Comparison of ENCODE assay signal across 15 cellular contexts in genomic region chr2:127134833-127135830, GRCh38. TPM values are rescaled to one million over a fixed set of nuclear protein-coding genes. Genes with fewer than 3 reads are reported as not detected.
DNase-seq lines count a peak whose midpoint lies in the region; ATAC-seq, FAIRE-seq and TF ChIP-seq lines count a peak whose summit lies in the region.
"Had no signal": no experiment of that assay in that cellular context is flagged by ENCODE, and none has a peak within 500 bp of the region (broad histone marks: within the 10 kb centered on the region; RNA-seq: fewer than 3 reads in every experiment).

No MANE protein-coding gene starts in this region.

- no peak overlapping the region for H2BK12ac ChIP-seq in neuronal stem cell (ENCODE audit: low read length)

- DNase-seq in neuronal stem cell (ENCODE audit: low spot score) (no peak), NCI-H2107 (lab: John Stamatoyannopoulos, UW) (no peak), GM12892 (ENCODE audit: insufficient read length) (no peak), DMS 273 treated with DMSO at 0.1 percent for 48 hours (lab: John Stamatoyannopoulos, UW) (no peak), middle frontal gyrus (ENCODE audit: extremely low spot score, low spot score) (no peak)
- DNase-seq: activated CD4-positive, alpha-beta T cell treated with anti-CD3 and anti-CD28 coated beads for 36 hours; activated effector memory CD4-positive, alpha-beta T cell treated with Interleukin-2 at 50 U/mL for 16 hours; COR-L47; NCI-H2171; tibial artery had no signal

- H3K4ac ChIP-seq in neuronal stem cell (ENCODE audit: low read length), result no peak overlapping the region

- no peak overlapping the region for H2AK5ac ChIP-seq in neuronal stem cell (ENCODE audit: low read depth, low read length)

- no peak overlapping the region for H3K4me3 ChIP-seq in neuronal stem cell (ENCODE audit: low read length in 2 of 2)
- H3K4me3 ChIP-seq: cardiac muscle cell, SK-N-MC, tibial artery had no signal

- no peak overlapping the region for H3K4me2 ChIP-seq in neuronal stem cell (ENCODE audit: insufficient read depth, low read length, poor library complexity, severe bottlenecking)

- H2AFZ ChIP-seq in neuronal stem cell (ENCODE audit: low read length), result peak overlapping the region; percentile 21

- H3K9ac ChIP-seq in neuronal stem cell (ENCODE audit: low read depth, low read length, poor library complexity), result peak overlapping the region; percentile 63

- no peaks in the 10 kb centered on the region for H3K4me1 ChIP-seq in neuronal stem cell (ENCODE audit: control insufficient read depth in 2 of 2, insufficient read depth in 1 of 2, low read depth in 1 of 2, low read length in 2 of 2)
- H3K4me1 ChIP-seq: tibial artery had no signal

- no peak for TF ChIP-seq POLR2A in GM12892 (IDR thresholded peaks at IDR 0.05; ENCODE audit: low read depth, low read length)

- WGBS in neuronal stem cell (ENCODE audit: extremely low coverage in 2 of 2, insufficient read length in 2 of 2, insufficient replicate concordance in 1 of 2), 2 donors, result no CpG with 5 or more reads among the region's 15 CpGs

- no peak overlapping the region for H2BK120ac ChIP-seq in neuronal stem cell (ENCODE audit: low read depth, low read length)

- H4K91ac ChIP-seq in neuronal stem cell (ENCODE audit: low read depth, low read length, poor library complexity), result no peak overlapping the region

- H3K18ac ChIP-seq in neuronal stem cell (ENCODE audit: low read length), result no peak overlapping the region

- peak; percentile 66 for ATAC-seq in GM18868 (IDR thresholded peaks at IDR 0.05; ENCODE audit: unreplicated experiment)
- ATAC-seq in HG03432 (IDR thresholded peaks at IDR 0.05; ENCODE audit: unreplicated experiment), result peak; percentile 61
- ATAC-seq in esophagus mucosa, result peak; percentile 49
- ATAC-seq: activated CD4-positive, alpha-beta T cell treated with anti-CD3 and anti-CD28 coated beads for 36 hours had no signal

- no peaks in the 10 kb centered on the region for H3K79me1 ChIP-seq in neuronal stem cell (ENCODE audit: low read depth, low read length)

- H3K27ac ChIP-seq in neuronal stem cell (replicated peaks; ENCODE audit: low read length), result no peak overlapping the region
- H3K27ac ChIP-seq: cardiac muscle cell, SK-N-MC, tibial artery had no signal

- no peak overlapping the region for H2BK15ac ChIP-seq in neuronal stem cell (ENCODE audit: low read length)

- no peak overlapping the region for H3K23ac ChIP-seq in neuronal stem cell (ENCODE audit: low read depth, low read length, poor library complexity)

- H4K8ac ChIP-seq in neuronal stem cell (ENCODE audit: low read depth, low read length), result no peak overlapping the region

- FAIRE-seq in GM12892 (lab: Jason Lieb, UNC), result no peak

- peaks cover 0 to 11% (median 0%) of the 10 kb centered on the region in 3 experiments for H3K27me3 ChIP-seq in neuronal stem cell (ENCODE audit: control insufficient read depth in 3 of 3, insufficient read depth in 3 of 3, low read depth in 1 of 3, low read length in 3 of 3)
- H3K27me3 ChIP-seq: cardiac muscle cell, tibial artery had no signal

- H3K36me3 ChIP-seq in neuronal stem cell (replicated peaks in 1 of 2; ENCODE audit: control insufficient read depth in 2 of 2, insufficient read depth in 2 of 2, low read length in 2 of 2), result no peaks in the 10 kb centered on the region
- H3K36me3 ChIP-seq: cardiac muscle cell, tibial artery had no signal

- no peak overlapping the region for H3K14ac ChIP-seq in neuronal stem cell (ENCODE audit: low read length)

- H2BK5ac ChIP-seq in neuronal stem cell (ENCODE audit: low read length), result no peak overlapping the region

- H3K9me3 ChIP-seq in neuronal stem cell (replicated peaks in 1 of 2; ENCODE audit: control insufficient read depth in 2 of 2, insufficient read depth in 1 of 2, low read depth in 1 of 2, low read length in 2 of 2), result no peaks in the 10 kb centered on the region

RNA-seq across cellular contexts. Expression of gene BIN1, which starts 28.2 kb away (rescaled TPM):
- 4.5 TPM for total RNA-seq in esophagus mucosa
- 58.5 TPM for polyA plus RNA-seq in neuronal stem cell (2013, experiment 1 of 2)
- polyA plus RNA-seq in neuronal stem cell (2013, experiment 2 of 2), result 59.1 TPM
- 7.0 TPM for polyA plus RNA-seq in GM12892 (2012; ENCODE audit: missing spikeins)
